8 cellular contexts compared by ENCODE assay signal in genomic region chr3:115513411-115513800, GRCh38.
DNase-seq lines count a peak whose midpoint lies in the region; ATAC-seq and TF ChIP-seq lines count a peak whose summit lies in the region.

No MANE protein-coding gene starts in this region.

- peak; percentile 5 for DNase-seq in SW480 (ENCODE audit: low spot score)
- no peak for DNase-seq in fibroblast of pulmonary artery (ENCODE audit: low read depth)
- no peak for DNase-seq in retinal pigment epithelial cell (ENCODE audit: low read depth)
- DNase-seq in DMS79 treated with DMSO at 0.1 percent for 48 hours (lab: John Stamatoyannopoulos, UW), result no peak

- H3K4me3 ChIP-seq in fibroblast of pulmonary artery (replicated peaks; ENCODE audit: low read depth, low read length) (peak overlapping the region; percentile 68), retinal pigment epithelial cell (ENCODE audit: low read length) (peak overlapping the region; percentile 58)

- ATAC-seq in GM21390 (IDR thresholded peaks at IDR 0.05; ENCODE audit: unreplicated experiment), result peak; percentile 24
- ATAC-seq in GM19395 (IDR thresholded peaks at IDR 0.05; ENCODE audit: unreplicated experiment), result no peak
- no peak for ATAC-seq in GM21423 (IDR thresholded peaks at IDR 0.05; ENCODE audit: unreplicated experiment)
- ATAC-seq in GM19023 (IDR thresholded peaks at IDR 0.05; ENCODE audit: unreplicated experiment), result no peak

- TF ChIP-seq CTCF in fibroblast of pulmonary artery (IDR thresholded peaks at IDR 0.05; ENCODE audit: low read length, missing control alignments) (no peak), retinal pigment epithelial cell (conservative IDR thresholded peaks at IDR 0.05; ENCODE audit: low read depth, low read length) (no peak)
